In the genomic region with DNA sequence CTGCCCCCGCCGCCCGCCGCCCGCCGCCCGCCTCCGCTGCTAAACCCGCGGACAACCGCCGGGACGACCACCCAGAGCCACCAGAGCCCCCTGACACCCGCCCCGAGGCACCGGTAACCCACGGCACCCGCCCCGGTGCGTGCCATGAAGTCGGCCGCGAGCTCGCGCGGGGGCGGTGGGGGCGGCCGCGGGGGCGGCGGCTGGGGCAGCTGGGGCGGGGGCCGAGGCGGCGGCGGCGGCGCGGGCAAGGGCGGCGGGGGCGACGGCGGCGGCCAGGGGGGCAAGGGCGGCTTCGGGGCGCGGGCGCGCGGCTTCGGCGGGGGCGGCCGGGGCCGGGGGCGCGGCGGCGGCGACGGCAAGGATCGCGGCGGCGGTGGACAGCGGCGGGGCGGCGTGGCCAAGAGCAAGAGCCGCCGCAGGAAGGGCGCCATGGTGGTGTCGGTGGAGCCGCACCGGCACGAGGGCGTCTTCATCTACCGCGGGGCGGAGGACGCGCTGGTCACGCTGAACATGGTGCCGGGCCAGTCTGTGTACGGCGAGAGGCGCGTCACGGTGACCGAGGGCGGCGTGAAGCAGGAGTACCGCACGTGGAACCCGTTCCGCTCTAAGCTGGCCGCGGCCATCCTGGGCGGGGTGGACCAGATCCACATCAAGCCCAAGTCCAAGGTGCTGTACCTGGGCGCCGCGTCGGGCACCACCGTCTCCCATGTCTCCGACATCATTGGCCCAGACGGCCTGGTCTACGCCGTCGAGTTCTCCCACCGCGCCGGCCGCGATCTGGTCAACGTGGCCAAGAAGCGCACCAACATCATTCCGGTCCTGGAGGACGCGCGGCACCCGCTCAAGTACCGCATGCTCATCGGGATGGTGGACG, we compare ENCODE assay signal across 2 cellular contexts.
TF ChIP-seq lines count a peak whose summit lies in the region.

No MANE protein-coding gene starts in this region.

TF ChIP-seq in SK-N-SH, 30 proteins besides CTCF, POLR2A, EP300 and RAD21 (continued from another document):
- TF ChIP-seq, protein P1, sequence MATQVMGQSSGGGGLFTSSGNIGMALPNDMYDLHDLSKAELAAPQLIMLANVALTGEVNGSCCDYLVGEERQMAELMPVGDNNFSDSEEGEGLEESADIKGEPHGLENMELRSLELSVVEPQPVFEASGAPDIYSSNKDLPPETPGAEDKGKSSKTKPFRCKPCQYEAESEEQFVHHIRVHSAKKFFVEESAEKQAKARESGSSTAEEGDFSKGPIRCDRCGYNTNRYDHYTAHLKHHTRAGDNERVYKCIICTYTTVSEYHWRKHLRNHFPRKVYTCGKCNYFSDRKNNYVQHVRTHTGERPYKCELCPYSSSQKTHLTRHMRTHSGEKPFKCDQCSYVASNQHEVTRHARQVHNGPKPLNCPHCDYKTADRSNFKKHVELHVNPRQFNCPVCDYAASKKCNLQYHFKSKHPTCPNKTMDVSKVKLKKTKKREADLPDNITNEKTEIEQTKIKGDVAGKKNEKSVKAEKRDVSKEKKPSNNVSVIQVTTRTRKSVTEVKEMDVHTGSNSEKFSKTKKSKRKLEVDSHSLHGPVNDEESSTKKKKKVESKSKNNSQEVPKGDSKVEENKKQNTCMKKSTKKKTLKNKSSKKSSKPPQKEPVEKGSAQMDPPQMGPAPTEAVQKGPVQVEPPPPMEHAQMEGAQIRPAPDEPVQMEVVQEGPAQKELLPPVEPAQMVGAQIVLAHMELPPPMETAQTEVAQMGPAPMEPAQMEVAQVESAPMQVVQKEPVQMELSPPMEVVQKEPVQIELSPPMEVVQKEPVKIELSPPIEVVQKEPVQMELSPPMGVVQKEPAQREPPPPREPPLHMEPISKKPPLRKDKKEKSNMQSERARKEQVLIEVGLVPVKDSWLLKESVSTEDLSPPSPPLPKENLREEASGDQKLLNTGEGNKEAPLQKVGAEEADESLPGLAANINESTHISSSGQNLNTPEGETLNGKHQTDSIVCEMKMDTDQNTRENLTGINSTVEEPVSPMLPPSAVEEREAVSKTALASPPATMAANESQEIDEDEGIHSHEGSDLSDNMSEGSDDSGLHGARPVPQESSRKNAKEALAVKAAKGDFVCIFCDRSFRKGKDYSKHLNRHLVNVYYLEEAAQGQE (IDR thresholded peaks at IDR 0.05; ENCODE audit: low read depth, low read length): peak; percentile 47; the same call in 1 of the 2 replicates

TF ChIP-seq in SK-N-SH treated with all-trans-retinoic acid at 6 μM for 48 hours, 23 proteins besides CTCF, POLR2A, EP300 and RAD21 (continued from another document):
- TF ChIP-seq, protein P2, sequence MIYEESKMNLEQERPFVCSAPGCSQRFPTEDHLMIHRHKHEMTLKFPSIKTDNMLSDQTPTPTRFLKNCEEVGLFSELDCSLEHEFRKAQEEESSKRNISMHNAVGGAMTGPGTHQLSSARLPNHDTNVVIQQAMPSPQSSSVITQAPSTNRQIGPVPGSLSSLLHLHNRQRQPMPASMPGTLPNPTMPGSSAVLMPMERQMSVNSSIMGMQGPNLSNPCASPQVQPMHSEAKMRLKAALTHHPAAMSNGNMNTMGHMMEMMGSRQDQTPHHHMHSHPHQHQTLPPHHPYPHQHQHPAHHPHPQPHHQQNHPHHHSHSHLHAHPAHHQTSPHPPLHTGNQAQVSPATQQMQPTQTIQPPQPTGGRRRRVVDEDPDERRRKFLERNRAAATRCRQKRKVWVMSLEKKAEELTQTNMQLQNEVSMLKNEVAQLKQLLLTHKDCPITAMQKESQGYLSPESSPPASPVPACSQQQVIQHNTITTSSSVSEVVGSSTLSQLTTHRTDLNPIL (CRISPR knock-in tag; IDR thresholded peaks at IDR 0.05; ENCODE audit: low read depth): no peak
- TF ChIP-seq TOX (CRISPR knock-in tag; IDR thresholded peaks at IDR 0.05; ENCODE audit: borderline replicate concordance): no peak
- no peak for TF ChIP-seq CSDC2 (CRISPR knock-in tag; IDR thresholded peaks at IDR 0.05)
- TF ChIP-seq, protein P3, sequence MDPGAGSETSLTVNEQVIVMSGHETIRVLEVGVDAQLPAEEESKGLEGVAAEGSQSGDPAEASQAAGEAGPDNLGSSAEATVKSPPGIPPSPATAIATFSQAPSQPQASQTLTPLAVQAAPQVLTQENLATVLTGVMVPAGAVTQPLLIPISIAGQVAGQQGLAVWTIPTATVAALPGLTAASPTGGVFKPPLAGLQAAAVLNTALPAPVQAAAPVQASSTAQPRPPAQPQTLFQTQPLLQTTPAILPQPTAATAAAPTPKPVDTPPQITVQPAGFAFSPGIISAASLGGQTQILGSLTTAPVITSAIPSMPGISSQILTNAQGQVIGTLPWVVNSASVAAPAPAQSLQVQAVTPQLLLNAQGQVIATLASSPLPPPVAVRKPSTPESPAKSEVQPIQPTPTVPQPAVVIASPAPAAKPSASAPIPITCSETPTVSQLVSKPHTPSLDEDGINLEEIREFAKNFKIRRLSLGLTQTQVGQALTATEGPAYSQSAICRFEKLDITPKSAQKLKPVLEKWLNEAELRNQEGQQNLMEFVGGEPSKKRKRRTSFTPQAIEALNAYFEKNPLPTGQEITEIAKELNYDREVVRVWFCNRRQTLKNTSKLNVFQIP (CRISPR knock-in tag; IDR thresholded peaks at IDR 0.05; ENCODE audit: borderline replicate concordance, low read depth): no peak
- TF ChIP-seq SNAI2 (CRISPR knock-in tag; IDR thresholded peaks at IDR 0.05): no peak
- no peak for TF ChIP-seq PATZ1 (CRISPR knock-in tag; IDR thresholded peaks at IDR 0.05; ENCODE audit: borderline replicate concordance)
- TF ChIP-seq ZNF70 (CRISPR knock-in tag; IDR thresholded peaks at IDR 0.05): no peak
- TF ChIP-seq BACH2 (CRISPR knock-in tag; IDR thresholded peaks at IDR 0.05; ENCODE audit: borderline replicate concordance): no peak
- no peak for TF ChIP-seq PPARA (CRISPR knock-in tag; IDR thresholded peaks at IDR 0.05; ENCODE audit: borderline replicate concordance)
- TF ChIP-seq ZFP3 (CRISPR knock-in tag; IDR thresholded peaks at IDR 0.05): no peak
